In genomic region chr12:19129486-19130223, GRCh38 we compare ENCODE assay signal across 1 cellular context.
TF ChIP-seq lines count a peak whose summit lies in the region.

TSS of gene PLEKHA5 (plus strand) at chr12:19129733. CDS start at chr12:19129800, 67 bp downstream.

TF ChIP-seq in H1, 55 proteins besides CTCF, POLR2A, EP300 and RAD21 (continued from another document):
- TF ChIP-seq EGR1 (IDR thresholded peaks at IDR 0.05; ENCODE audit: borderline replicate concordance, low read depth, low read length), result 0 out of 2 replicates have a peak, but pooled peaks have one; percentile 25
- TF ChIP-seq NANOG (IDR thresholded peaks at IDR 0.05; ENCODE audit: insufficient read depth, low read depth, low read length, poor library complexity, severe bottlenecking), result no peak
- no peak for TF ChIP-seq SP1 (IDR thresholded peaks at IDR 0.05; ENCODE audit: low read depth, low read length)
- peak; percentile 52; the same call in 1 of the 2 replicates for TF ChIP-seq YY1 (IDR thresholded peaks at IDR 0.05; ENCODE audit: low read depth, low read length)
- no peak for TF ChIP-seq RNF2 (IDR thresholded peaks at IDR 0.05; ENCODE audit: borderline replicate concordance, low read depth, low read length, missing control alignments, poor library complexity, severe bottlenecking)
- no peak for TF ChIP-seq KDM5A (IDR thresholded peaks at IDR 0.05; ENCODE audit: low read length)
- TF ChIP-seq MAX (IDR thresholded peaks at IDR 0.05), result peak; percentile 39; the same call in 1 of the 2 replicates
- no peak for TF ChIP-seq CTBP2 (IDR thresholded peaks at IDR 0.05; ENCODE audit: borderline replicate concordance, insufficient read depth, insufficient read length, low read length)
- TF ChIP-seq ZNF274 (IDR thresholded peaks at IDR 0.05; ENCODE audit: borderline replicate concordance, extremely low read depth, low read length), result no peak
- TF ChIP-seq KDM4A (IDR thresholded peaks at IDR 0.05; ENCODE audit: low read depth, low read length, severe bottlenecking), result peak; percentile 25
- TF ChIP-seq CEBPB (IDR thresholded peaks at IDR 0.05; ENCODE audit: low read depth, low read length), result no peak
- TF ChIP-seq BRCA1 (IDR thresholded peaks at IDR 0.05; ENCODE audit: low read depth, low read length), result no peak
- TF ChIP-seq SP2 (IDR thresholded peaks at IDR 0.05; ENCODE audit: low read length), result no peak
- no peak for TF ChIP-seq KDM1A (IDR thresholded peaks at IDR 0.05; ENCODE audit: borderline replicate concordance, low read length)
- peak; percentile 24; the same call in 1 of the 2 replicates for TF ChIP-seq POLR2AphosphoS5 (IDR thresholded peaks at IDR 0.05; ENCODE audit: low read depth, low read length)
